In the genomic region with DNA sequence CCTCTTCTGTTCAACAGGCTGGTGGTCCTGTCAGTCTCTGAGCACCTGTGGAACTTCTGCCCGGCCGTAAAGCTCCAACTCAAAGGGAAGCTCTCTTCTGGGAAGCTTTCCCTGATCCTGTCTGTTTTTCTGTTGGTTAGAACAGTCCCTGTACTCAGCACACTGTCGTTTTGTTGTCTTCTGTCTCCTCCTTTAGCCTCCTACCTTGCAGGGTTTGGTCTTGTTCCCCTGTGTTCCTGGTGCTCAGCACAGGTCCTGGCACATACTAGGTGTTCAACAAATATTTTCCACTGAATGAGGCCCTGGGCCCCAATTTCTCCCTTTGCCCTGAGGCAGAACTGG, we compare ENCODE assay signal across 1 cellular context.
TF ChIP-seq lines count a peak whose summit lies in the region.

No MANE protein-coding gene starts in this region.

TF ChIP-seq in HCT116, 20 proteins besides CTCF, POLR2A, EP300 and RAD21 (continued from another document):
- TF ChIP-seq, protein P1, sequence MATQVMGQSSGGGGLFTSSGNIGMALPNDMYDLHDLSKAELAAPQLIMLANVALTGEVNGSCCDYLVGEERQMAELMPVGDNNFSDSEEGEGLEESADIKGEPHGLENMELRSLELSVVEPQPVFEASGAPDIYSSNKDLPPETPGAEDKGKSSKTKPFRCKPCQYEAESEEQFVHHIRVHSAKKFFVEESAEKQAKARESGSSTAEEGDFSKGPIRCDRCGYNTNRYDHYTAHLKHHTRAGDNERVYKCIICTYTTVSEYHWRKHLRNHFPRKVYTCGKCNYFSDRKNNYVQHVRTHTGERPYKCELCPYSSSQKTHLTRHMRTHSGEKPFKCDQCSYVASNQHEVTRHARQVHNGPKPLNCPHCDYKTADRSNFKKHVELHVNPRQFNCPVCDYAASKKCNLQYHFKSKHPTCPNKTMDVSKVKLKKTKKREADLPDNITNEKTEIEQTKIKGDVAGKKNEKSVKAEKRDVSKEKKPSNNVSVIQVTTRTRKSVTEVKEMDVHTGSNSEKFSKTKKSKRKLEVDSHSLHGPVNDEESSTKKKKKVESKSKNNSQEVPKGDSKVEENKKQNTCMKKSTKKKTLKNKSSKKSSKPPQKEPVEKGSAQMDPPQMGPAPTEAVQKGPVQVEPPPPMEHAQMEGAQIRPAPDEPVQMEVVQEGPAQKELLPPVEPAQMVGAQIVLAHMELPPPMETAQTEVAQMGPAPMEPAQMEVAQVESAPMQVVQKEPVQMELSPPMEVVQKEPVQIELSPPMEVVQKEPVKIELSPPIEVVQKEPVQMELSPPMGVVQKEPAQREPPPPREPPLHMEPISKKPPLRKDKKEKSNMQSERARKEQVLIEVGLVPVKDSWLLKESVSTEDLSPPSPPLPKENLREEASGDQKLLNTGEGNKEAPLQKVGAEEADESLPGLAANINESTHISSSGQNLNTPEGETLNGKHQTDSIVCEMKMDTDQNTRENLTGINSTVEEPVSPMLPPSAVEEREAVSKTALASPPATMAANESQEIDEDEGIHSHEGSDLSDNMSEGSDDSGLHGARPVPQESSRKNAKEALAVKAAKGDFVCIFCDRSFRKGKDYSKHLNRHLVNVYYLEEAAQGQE (IDR thresholded peaks at IDR 0.05; ENCODE audit: low read depth) = no peak
TF ChIP-seq in HCT116: peak in this region for 0.
